13 cellular contexts compared by ENCODE assay signal in the genomic region with DNA sequence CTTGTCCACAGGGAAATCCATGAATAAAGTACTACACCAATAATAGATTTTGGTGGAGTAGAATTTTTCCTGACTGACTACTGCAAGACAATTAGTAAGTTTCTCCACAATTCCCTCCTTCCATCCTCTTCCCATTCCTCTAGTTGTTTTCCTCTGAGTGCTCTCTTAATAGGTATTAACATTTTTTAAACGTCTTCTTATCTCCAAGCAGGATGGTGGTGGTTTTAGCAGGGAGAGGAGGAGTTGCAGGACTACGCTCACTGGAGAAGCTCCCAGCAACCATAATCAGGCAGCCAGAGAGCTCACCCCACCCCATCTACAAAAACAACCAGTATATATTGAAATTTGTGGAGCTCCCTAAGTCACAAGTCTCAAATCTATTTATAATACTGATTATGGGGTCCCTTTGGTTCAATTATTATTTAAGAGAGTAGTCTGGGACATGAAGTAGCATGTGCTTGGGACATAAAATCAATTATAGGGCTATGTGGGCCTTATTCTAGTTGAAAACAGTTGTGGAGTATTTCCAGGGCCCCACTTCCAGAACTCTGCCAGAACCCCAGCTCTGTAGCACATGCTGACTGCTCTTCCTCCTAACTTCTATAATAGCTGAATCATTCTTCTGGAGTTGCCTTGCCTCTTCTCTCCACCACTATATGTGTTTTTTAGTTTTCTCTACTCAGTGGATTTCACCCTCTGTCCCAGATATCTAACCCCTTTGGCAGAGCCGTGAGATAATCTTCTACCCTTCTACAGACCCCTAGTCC. TPM values are rescaled to one million over a fixed set of nuclear protein-coding genes. Genes with fewer than 3 reads are reported as not detected.
DNase-seq lines count a peak whose midpoint lies in the region; ATAC-seq and FAIRE-seq lines count a peak whose summit lies in the region.
"Had no signal": no experiment of that assay in that cellular context is flagged by ENCODE, and none has a peak within 500 bp of the region (broad histone marks: within the 10 kb centered on the region; RNA-seq: fewer than 3 reads in every experiment).

No MANE protein-coding gene starts in this region.

- no peaks in the 10 kb centered on the region for H3K79me1 ChIP-seq in mesenchymal stem cell (replicated peaks; ENCODE audit: low read length, poor library complexity, severe bottlenecking)

- ATAC-seq in HG03378 (IDR thresholded peaks at IDR 0.05; ENCODE audit: unreplicated experiment) (no peak), GM21737 (IDR thresholded peaks at IDR 0.05; ENCODE audit: unreplicated experiment) (no peak)
- ATAC-seq: esophagus mucosa had no signal

- H3K4me1 ChIP-seq in mesenchymal stem cell (ENCODE audit: control insufficient read depth, insufficient read depth, low read depth, low read length), result no peaks in the 10 kb centered on the region
- H3K4me1 ChIP-seq: HAP-1, suprapubic skin had no signal

- H3K9me3 ChIP-seq in KOPT-K1 (ENCODE audit: insufficient read depth, low read length, poor library complexity, severe bottlenecking), result no peaks in the 10 kb centered on the region
- H3K9me3 ChIP-seq in mesenchymal stem cell (ENCODE audit: control insufficient read depth, low read length), result no peaks in the 10 kb centered on the region
- H3K9me3 ChIP-seq: HAP-1, suprapubic skin had no signal

- H2AFZ ChIP-seq in mesenchymal stem cell (ENCODE audit: low read depth, low read length), result no peak overlapping the region

- no peak overlapping the region for H2BK15ac ChIP-seq in mesenchymal stem cell (ENCODE audit: low read depth, poor library complexity, severe bottlenecking)

- H2BK12ac ChIP-seq in mesenchymal stem cell (ENCODE audit: low read length in 2 of 2), result no peak overlapping the region

- no peak overlapping the region for H3K4me3 Mint-ChIP-seq in activated T-helper 1 cell treated with anti-CD3 and anti-CD28 coated beads, Interleukin-12 subunit alpha, Interleukin-12 subunit beta, Interleukin-2, Interleukin-4 antibody, amounts not matched to agents 30 ng/mL and 10 ng/mL and 1 ng/mL, durations not matched to agents 14 hours and 24 hours and 36 hours
- H3K4me3 Mint-ChIP-seq: activated naive CD4-positive, alpha-beta T cell treated with anti-CD3 and anti-CD28 coated beads, Interleukin-2, amount 50 U/mL, for 24 hours had no signal

- H3K36me3 ChIP-seq in KOPT-K1 (ENCODE audit: insufficient read depth, low read length) (peaks cover 46% of the 10 kb centered on the region; the same call in 1 of the 2 replicates), mesenchymal stem cell (ENCODE audit: control insufficient read depth in 1 of 2, insufficient read depth in 2 of 2, low read depth in 1 of 2, low read length in 2 of 2) (no peaks in the 10 kb centered on the region)
- H3K36me3 ChIP-seq: HAP-1, suprapubic skin had no signal

- no CpG with 5 or more reads among the region's 3 CpGs for WGBS in mesenchymal stem cell

- no peaks in the 10 kb centered on the region for H3K36me3 Mint-ChIP-seq in activated T-helper 1 cell treated with anti-CD3 and anti-CD28 coated beads, Interleukin-12 subunit alpha, Interleukin-12 subunit beta, Interleukin-2, Interleukin-4 antibody, amounts not matched to agents 30 ng/mL and 10 ng/mL and 1 ng/mL, durations not matched to agents 14 hours and 24 hours and 36 hours (ENCODE audit: low read depth)
- H3K36me3 Mint-ChIP-seq: activated naive CD4-positive, alpha-beta T cell treated with anti-CD3 and anti-CD28 coated beads, Interleukin-2, amount 50 U/mL, for 24 hours had no signal

- H4K8ac ChIP-seq in mesenchymal stem cell (ENCODE audit: low read length), result no peak overlapping the region

- H3K4me1 Mint-ChIP-seq in activated T-helper 1 cell treated with anti-CD3 and anti-CD28 coated beads, Interleukin-12 subunit alpha, Interleukin-12 subunit beta, Interleukin-2, Interleukin-4 antibody, amounts not matched to agents 30 ng/mL and 10 ng/mL and 1 ng/mL, durations not matched to agents 14 hours and 24 hours and 36 hours (ENCODE audit: low read depth), result peaks cover 30% of the 10 kb centered on the region

- H2AK5ac ChIP-seq in mesenchymal stem cell (ENCODE audit: low read length, severe bottlenecking), result no peak overlapping the region

- no peaks in the 10 kb centered on the region for H3K27me3 Mint-ChIP-seq in activated T-helper 1 cell treated with anti-CD3 and anti-CD28 coated beads, Interleukin-12 subunit alpha, Interleukin-12 subunit beta, Interleukin-2, Interleukin-4 antibody, amounts not matched to agents 30 ng/mL and 10 ng/mL and 1 ng/mL, durations not matched to agents 14 hours and 24 hours and 36 hours (ENCODE audit: insufficient read depth)
- H3K27me3 Mint-ChIP-seq: activated naive CD4-positive, alpha-beta T cell treated with anti-CD3 and anti-CD28 coated beads, Interleukin-2, amount 50 U/mL, for 24 hours had no signal

- peak overlapping the region; percentile 28 for H3K9ac ChIP-seq in mesenchymal stem cell (ENCODE audit: low read length)

- H2BK120ac ChIP-seq in mesenchymal stem cell (ENCODE audit: low read depth, low read length), result no peak overlapping the region

- no peak overlapping the region for H3K18ac ChIP-seq in mesenchymal stem cell (ENCODE audit: low read depth in 1 of 2, low read length in 2 of 2)

- no peak overlapping the region for H2BK5ac ChIP-seq in mesenchymal stem cell (ENCODE audit: low read depth, low read length, poor library complexity, severe bottlenecking)

- intact Hi-C loops in activated T-helper 1 cell treated with anti-CD3 and anti-CD28 coated beads, Interleukin-12 subunit alpha, Interleukin-12 subunit beta, Interleukin-2, Interleukin-4 antibody, amounts not matched to agents 30 ng/mL and 10 ng/mL and 1 ng/mL, durations not matched to agents 14 hours and 24 hours and 36 hours (cut with micrococcal nuclease), result no loop called here

- no peak for DNase-seq in GM18507 (ENCODE audit: extremely low spot score, insufficient read length, low read depth)
- DNase-seq in activated T-helper 1 cell treated with anti-CD3 and anti-CD28 coated beads, Interleukin-12 subunit alpha, Interleukin-12 subunit beta, Interleukin-2, Interleukin-4 antibody, amounts not matched to agents 30 ng/mL and 10 ng/mL and 1 ng/mL, durations not matched to agents 14 hours and 24 hours and 36 hours (ENCODE audit: low spot score), result no peak
- peak; percentile 4 for DNase-seq in mesenchymal stem cell
- no peak for DNase-seq in GM19239 (ENCODE audit: insufficient read length, low spot score)
- DNase-seq: activated CD8-positive, alpha-beta memory T cell treated with anti-CD3 and anti-CD28 coated beads for 24 hours; nucleus accumbens had no signal

- no peaks in the 10 kb centered on the region for H3K9me3 Mint-ChIP-seq in activated T-helper 1 cell treated with anti-CD3 and anti-CD28 coated beads, Interleukin-12 subunit alpha, Interleukin-12 subunit beta, Interleukin-2, Interleukin-4 antibody, amounts not matched to agents 30 ng/mL and 10 ng/mL and 1 ng/mL, durations not matched to agents 14 hours and 24 hours and 36 hours
- H3K9me3 Mint-ChIP-seq: activated naive CD4-positive, alpha-beta T cell treated with anti-CD3 and anti-CD28 coated beads, Interleukin-2, amount 50 U/mL, for 24 hours had no signal

- FAIRE-seq in GM18507 (lab: Jason Lieb, UNC) (peak; percentile 5), GM19239 (lab: Jason Lieb, UNC) (no peak)

- H3K27ac ChIP-seq in KOPT-K1 (ENCODE audit: low read depth, low read length, poor library complexity, severe bottlenecking) (peak overlapping the region; percentile 49), mesenchymal stem cell (ENCODE audit: low read length, poor library complexity, severe bottlenecking) (no peak overlapping the region)
- H3K27ac ChIP-seq: suprapubic skin had no signal

- no peak overlapping the region for H3K4me3 ChIP-seq in mesenchymal stem cell (ENCODE audit: insufficient read depth in 1 of 2, low read depth in 1 of 2, low read length in 2 of 2)
- H3K4me3 ChIP-seq: HAP-1, suprapubic skin had no signal

- H3K4ac ChIP-seq in mesenchymal stem cell (ENCODE audit: low read depth in 1 of 2, low read length in 2 of 2), result no peak overlapping the region

- H3K27ac Mint-ChIP-seq in activated T-helper 1 cell treated with anti-CD3 and anti-CD28 coated beads, Interleukin-12 subunit alpha, Interleukin-12 subunit beta, Interleukin-2, Interleukin-4 antibody, amounts not matched to agents 30 ng/mL and 10 ng/mL and 1 ng/mL, durations not matched to agents 14 hours and 24 hours and 36 hours, result peak overlapping the region; percentile 3
- H3K27ac Mint-ChIP-seq: activated naive CD4-positive, alpha-beta T cell treated with anti-CD3 and anti-CD28 coated beads, Interleukin-2, amount 50 U/mL, for 24 hours had no signal

- no peak overlapping the region for H3K23ac ChIP-seq in mesenchymal stem cell (ENCODE audit: low read length in 2 of 2)

- H3K27me3 ChIP-seq in mesenchymal stem cell (ENCODE audit: control insufficient read depth in 1 of 2, insufficient read depth in 1 of 2, low read length in 2 of 2), result peaks cover 0 to 2% of the 10 kb centered on the region in 2 experiments
- H3K27me3 ChIP-seq: suprapubic skin had no signal

- H3K4me2 ChIP-seq in mesenchymal stem cell (ENCODE audit: low read length, poor library complexity, severe bottlenecking), result no peak overlapping the region

- no peak overlapping the region for H4K91ac ChIP-seq in mesenchymal stem cell (ENCODE audit: low read length)

- H3K14ac ChIP-seq in mesenchymal stem cell (ENCODE audit: low read length in 2 of 2), result no peak overlapping the region

RNA-seq across cellular contexts. Expression of a gene that starts 49.8 kb away (rescaled TPM):
- total RNA-seq in activated T-helper 1 cell treated with anti-CD3 and anti-CD28 coated beads, Interleukin-12 subunit alpha, Interleukin-12 subunit beta, Interleukin-2, Interleukin-4 antibody, amounts not matched to agents 30 ng/mL and 10 ng/mL and 1 ng/mL, durations not matched to agents 14 hours and 24 hours and 36 hours, result 57.3 and 60.4 TPM in 2 replicates
- 1.1 TPM for polyA plus RNA-seq in mesenchymal stem cell (2013, experiment 1 of 2)
- 0.88 TPM for polyA plus RNA-seq in mesenchymal stem cell (2013, experiment 2 of 2)
